In genomic region chr6:93123585-93123984, GRCh38 we compare ENCODE assay signal across 1 cellular context.
TF ChIP-seq lines count a peak whose summit lies in the region.

No MANE protein-coding gene starts in this region.

TF ChIP-seq in GM12878, 131 proteins besides CTCF, POLR2A, EP300 and RAD21 (continued from another document):
- TF ChIP-seq ZZZ3 (IDR thresholded peaks at IDR 0.05; ENCODE audit: control insufficient read depth, insufficient read length, low read depth) (no peak), NFYA (IDR thresholded peaks at IDR 0.05; ENCODE audit: borderline replicate concordance, low read depth, low read length) (no peak), KAT2A (conservative IDR thresholded peaks at IDR 0.05; ENCODE audit: control insufficient read depth, low read depth, low read length) (no peak), RAD51 (IDR thresholded peaks at IDR 0.05) (no peak)
